Comparison of ENCODE assay signal across 26 cellular contexts in the genomic region with DNA sequence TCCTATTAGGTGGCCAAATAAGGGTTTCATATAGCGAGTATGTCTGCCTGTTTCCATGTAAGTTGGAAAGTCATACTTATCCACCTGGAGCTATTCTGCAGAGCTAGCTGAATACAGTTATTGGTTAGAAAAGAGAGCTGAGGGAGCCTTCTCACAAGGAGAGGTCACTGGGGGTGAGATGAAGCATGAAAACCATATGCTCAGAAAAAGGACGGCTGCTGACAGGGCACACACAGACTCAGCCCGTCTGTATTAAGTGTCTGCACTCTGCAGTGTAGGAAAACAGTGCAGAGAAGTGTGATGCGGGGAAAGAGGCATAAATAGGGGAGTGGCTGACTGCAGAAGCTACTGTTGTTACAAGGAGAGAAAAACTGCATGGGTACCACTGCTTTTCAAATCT. TPM values are rescaled to one million over a fixed set of nuclear protein-coding genes. Genes with fewer than 3 reads are reported as not detected.
DNase-seq lines count a peak whose midpoint lies in the region; ATAC-seq, FAIRE-seq and TF ChIP-seq lines count a peak whose summit lies in the region.
"Had no signal": no experiment of that assay in that cellular context is flagged by ENCODE, and none has a peak within 500 bp of the region (broad histone marks: within the 10 kb centered on the region; RNA-seq: fewer than 3 reads in every experiment).

No MANE protein-coding gene starts in this region.

- no peak for TF ChIP-seq POLR2A in GM12891 (IDR thresholded peaks at IDR 0.05; ENCODE audit: low read depth, low read length)

- H3K4me1 Mint-ChIP-seq in T-helper 2 cell treated with Interferon-gamma antibody and Interleukin-4, amounts not matched to agents 5 μg/mL and 100 μg/mL, for 36 hours (ENCODE audit: low read depth), result no peaks in the 10 kb centered on the region
- H3K4me1 Mint-ChIP-seq: immature natural killer cell had no signal

- no peaks in the 10 kb centered on the region for H3K36me3 ChIP-seq in brain microvascular endothelial cell (replicated peaks)
- H3K36me3 ChIP-seq: ovary had no signal

- no peak overlapping the region for H3K27ac ChIP-seq in brain microvascular endothelial cell
- H3K27ac ChIP-seq: A549, ovary, skin epidermis had no signal

- H3K27ac Mint-ChIP-seq in T-helper 2 cell treated with Interferon-gamma antibody and Interleukin-4, amounts not matched to agents 5 μg/mL and 100 μg/mL, for 36 hours, result no peak overlapping the region
- H3K27ac Mint-ChIP-seq: activated CD8-positive, alpha-beta T cell treated with anti-CD3 and anti-CD28 coated beads, Interleukin-2, amount 10 ng/mL, durations not matched to agents 7 days and 5 days; H9; immature natural killer cell had no signal

- no peak for FAIRE-seq in GM12891 (lab: Jason Lieb, UNC)
- FAIRE-seq: A549, colon, endothelial cell of umbilical vein, GM19239 had no signal

- no peak overlapping the region for H3K4me3 ChIP-seq in brain microvascular endothelial cell (ENCODE audit: low read depth, low read length)
- H3K4me3 ChIP-seq: A549, ovary, skin epidermis had no signal

- H3K27me3 ChIP-seq in brain microvascular endothelial cell (replicated peaks), result no peaks in the 10 kb centered on the region
- H3K27me3 ChIP-seq: ovary had no signal

- in situ Hi-C loops in brain microvascular endothelial cell (cut with HindIII; ENCODE audit: low pct_ligation_motif_present, low sequenced_read_pairs), result no loop called here

- H3K27me3 Mint-ChIP-seq in T-helper 2 cell treated with Interferon-gamma antibody and Interleukin-4, amounts not matched to agents 5 μg/mL and 100 μg/mL, for 36 hours (ENCODE audit: low read depth), result peaks cover 4% of the 10 kb centered on the region

- DNase-seq in DMS 273 treated with DMSO at 0.1 percent for 48 hours (lab: John Stamatoyannopoulos, UW) (peak; percentile 59), NCI-H2171 (lab: John Stamatoyannopoulos, UW) (peak; percentile 49), brain microvascular endothelial cell (peak; percentile 4), left kidney (ENCODE audit: low read depth, low spot score) (peak; percentile 46), GM12891 (ENCODE audit: insufficient read length, low spot score) (no peak)
- DNase-seq in activated effector memory CD4-positive, alpha-beta T cell treated with Interleukin-2 at 50 U/mL for 16 hours, result no peak
- no peak for DNase-seq in T-helper 2 cell treated with Interferon-gamma antibody and Interleukin-4, amounts not matched to agents 5 μg/mL and 100 μg/mL, for 36 hours (ENCODE audit: low spot score)
- DNase-seq: activated CD8-positive, alpha-beta T cell treated with anti-CD3 and anti-CD28 coated beads, Interleukin-2, amount 10 ng/mL, durations not matched to agents 7 days and 5 days; activated naive CD4-positive, alpha-beta T cell treated with anti-CD3 and anti-CD28 coated beads, Interleukin-2, amount 50 U/mL, for 16 hours; H9; hypothalamus; immature natural killer cell; Karpas-422; left colon; NCI-H1436; NCI-H2081 treated with DMSO at 0.1 percent for 48 hours; ovary; SHP77 treated with DMSO at 0.1 percent for 48 hours; stimulated activated naive CD8-positive, alpha-beta T cell treated with anti-CD3 and anti-CD28 coated beads, Interleukin-15, Interleukin-2, amounts not matched to agents 100 U/mL and 50 U/mL, for 24 hours had no signal

- TF ChIP-seq CTCF in brain microvascular endothelial cell (IDR thresholded peaks at IDR 0.05; ENCODE audit: low read depth, low read length, missing control alignments), result no peak

- H3K4me3 Mint-ChIP-seq in T-helper 2 cell treated with Interferon-gamma antibody and Interleukin-4, amounts not matched to agents 5 μg/mL and 100 μg/mL, for 36 hours, result no peak overlapping the region
- H3K4me3 Mint-ChIP-seq: activated CD8-positive, alpha-beta T cell treated with anti-CD3 and anti-CD28 coated beads, Interleukin-2, amount 10 ng/mL, durations not matched to agents 7 days and 5 days; H9; immature natural killer cell; neural crest cell had no signal

- H3K36me3 Mint-ChIP-seq in T-helper 2 cell treated with Interferon-gamma antibody and Interleukin-4, amounts not matched to agents 5 μg/mL and 100 μg/mL, for 36 hours (ENCODE audit: low read depth), result no peaks in the 10 kb centered on the region
- H3K36me3 Mint-ChIP-seq: immature natural killer cell had no signal

- no peaks in the 10 kb centered on the region for H3K9me3 Mint-ChIP-seq in T-helper 2 cell treated with Interferon-gamma antibody and Interleukin-4, amounts not matched to agents 5 μg/mL and 100 μg/mL, for 36 hours
- H3K9me3 Mint-ChIP-seq: H9, immature natural killer cell had no signal

- ATAC-seq in HG02938 (IDR thresholded peaks at IDR 0.05; ENCODE audit: unreplicated experiment), result no peak
- ATAC-seq: A549; activated CD8-positive, alpha-beta T cell treated with anti-CD3 and anti-CD28 coated beads, Interleukin-2, amount 10 ng/mL, durations not matched to agents 7 days and 5 days; left colon; stimulated activated naive CD8-positive, alpha-beta T cell treated with anti-CD3 and anti-CD28 coated beads, Interleukin-15, Interleukin-2, amounts not matched to agents 100 U/mL and 50 U/mL, for 24 hours had no signal

TF ChIP-seq in GM12891, 5 proteins besides CTCF, POLR2A, EP300 and RAD21:
- TF ChIP-seq POLR2AphosphoS5 (IDR thresholded peaks at IDR 0.05; ENCODE audit: low read depth, low read length), result no peak
- no peak for TF ChIP-seq TAF1 (IDR thresholded peaks at IDR 0.05; ENCODE audit: low read depth, low read length)
- no peak for TF ChIP-seq PAX5 (IDR thresholded peaks at IDR 0.05; ENCODE audit: insufficient read depth, low read length, severe bottlenecking)
- no peak for TF ChIP-seq SPI1 (IDR thresholded peaks at IDR 0.05; ENCODE audit: low read depth, low read length)
- TF ChIP-seq POU2F2 (IDR thresholded peaks at IDR 0.05; ENCODE audit: low read depth, low read length), result no peak

RNA-seq across cellular contexts. Expression of a gene that starts 58.2 kb away (rescaled TPM):
- 0.05 TPM for polyA plus RNA-seq in GM12891 (2012; ENCODE audit: low read depth, missing spikeins)
- polyA plus RNA-seq: immature natural killer cell had no signal

Comparison
In these comparisons a context has a peak if more than half of its experiments do, and no peak if none do; other contexts are left out.
1. DNase-seq: peak in DMS 273 treated with DMSO at 0.1 percent for 48 hours (single experiment), NCI-H2171 (single experiment), brain microvascular endothelial cell (single experiment) and left kidney (single experiment); none in GM12891 (single experiment), activated effector memory CD4-positive, alpha-beta T cell treated with Interleukin-2 at 50 U/mL for 16 hours (single experiment) and T-helper 2 cell treated with Interferon-gamma antibody and Interleukin-4, amounts not matched to agents 5 μg/mL and 100 μg/mL, for 36 hours (single experiment).